ENCODE assay signal across 1 cellular context in genomic region chr21:36423772-36424433, GRCh38.
TF ChIP-seq lines count a peak whose summit lies in the region.

No MANE protein-coding gene starts in this region.

TF ChIP-seq in K562, 482 proteins besides CTCF, POLR2A, EP300 and RAD21:
- TF ChIP-seq MCM2 (IDR thresholded peaks at IDR 0.05; ENCODE audit: low read depth), result no peak
- peak; percentile 87 for TF ChIP-seq ZNF134 (CRISPR knock-in tag; conservative IDR thresholded peaks at IDR 0.05)
